Comparison of ENCODE assay signal across 9 cellular contexts in the genomic region with DNA sequence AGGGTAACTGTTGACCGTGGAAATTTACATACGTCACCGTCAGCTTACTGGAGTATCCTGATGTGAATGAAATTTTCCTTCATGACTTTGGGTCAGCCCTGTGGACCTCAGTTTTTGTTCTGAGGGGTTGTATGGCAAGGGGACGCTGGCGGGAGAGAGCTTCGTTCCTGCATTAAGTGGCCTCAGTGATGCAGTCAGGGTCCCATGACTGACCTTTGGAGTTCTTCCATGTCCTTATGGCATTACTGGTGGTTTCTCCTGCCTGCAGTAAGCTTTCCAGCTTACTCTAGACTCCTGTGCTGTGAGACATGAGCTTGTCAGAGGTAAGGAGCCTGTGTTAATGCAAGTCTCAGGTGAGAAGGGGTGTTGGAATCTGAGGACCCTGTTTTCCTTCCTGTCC. TPM values are rescaled to one million over a fixed set of nuclear protein-coding genes. Genes with fewer than 3 reads are reported as not detected.
DNase-seq lines count a peak whose midpoint lies in the region; ATAC-seq and TF ChIP-seq lines count a peak whose summit lies in the region.
"Had no signal": no experiment of that assay in that cellular context is flagged by ENCODE, and none has a peak within 500 bp of the region (broad histone marks: within the 10 kb centered on the region; RNA-seq: fewer than 3 reads in every experiment).

No MANE protein-coding gene starts in this region.

- H2AFZ ChIP-seq in neural cell (ENCODE audit: low read depth, low read length): no peak overlapping the region

- H3K4me1 ChIP-seq in Panc1 (ENCODE audit: control insufficient read depth, insufficient read depth, low read length): peaks cover 19% of the 10 kb centered on the region
- peaks cover 13% of the 10 kb centered on the region for H3K4me1 ChIP-seq in CD4-positive, alpha-beta memory T cell (ENCODE audit: insufficient read depth, low read length)

- peak overlapping the region in 1 of 7 donors; percentile 79 for H3K27ac Mint-ChIP-seq in CD4-positive, alpha-beta memory T cell

- in situ Hi-C loops in Panc1 (cut with HindIII; ENCODE audit: low pct_unique_long_range_greater_than_20kb, low sequenced_read_pairs): no loop called here

- H4K20me1 ChIP-seq in neural cell (ENCODE audit: insufficient read depth): no peaks in the 10 kb centered on the region

- no peaks in the 10 kb centered on the region for H3K9me3 ChIP-seq in Panc1 (ENCODE audit: control insufficient read depth, insufficient read depth, low read depth, low read length)
- H3K9me3 ChIP-seq in neural cell (ENCODE audit: low read length): no peaks in the 10 kb centered on the region
- H3K9me3 ChIP-seq in CD4-positive, alpha-beta memory T cell (ENCODE audit: control insufficient read depth in 1 of 2, low read length in 2 of 2): no peaks in the 10 kb centered on the region

- H3K9ac ChIP-seq in neural cell (ENCODE audit: low read length): peak overlapping the region; percentile 97

- DNase-seq in AG04449 (ENCODE audit: low read depth, low spot score) (no peak), Panc1 (ENCODE audit: low read depth, low spot score) (no peak), epithelial cell of prostate (ENCODE audit: low read depth, low spot score) (no peak), epidermal melanocyte (ENCODE audit: insufficient read length, low spot score) (no peak)
- no peak for DNase-seq in CD4-positive, alpha-beta memory T cell
- DNase-seq: SHP77 had no signal

- H3K27me3 Mint-ChIP-seq in CD4-positive, alpha-beta memory T cell: peaks cover 22 to 51% of the 10 kb centered on the region in 2 donors

- no peak for TF ChIP-seq RAD21 in neural cell (conservative IDR thresholded peaks at IDR 0.05)

- H3K4me3 ChIP-seq in AG04449 (ENCODE audit: low read depth, low read length) (peak overlapping the region; percentile 85), Panc1 (ENCODE audit: low read depth in 2 of 2, low read length in 2 of 2) (peak overlapping the region; percentile 78 to 87; a peak in 3 of 4 replicates), neural cell (ENCODE audit: low read length) (peak overlapping the region; percentile 82)
- no peak overlapping the region for H3K4me3 ChIP-seq in CD4-positive, alpha-beta memory T cell (ENCODE audit: low read length in 2 of 2)

- H3K4me3 Mint-ChIP-seq in CD4-positive, alpha-beta memory T cell: peak overlapping the region in 2 of 8 donors; percentile 36 to 50

- H3K79me2 ChIP-seq in neural cell (replicated peaks; ENCODE audit: insufficient read depth, low read length): peaks cover 64% of the 10 kb centered on the region

- H3K36me3 Mint-ChIP-seq in CD4-positive, alpha-beta memory T cell: no peaks in the 10 kb centered on the region

- no peaks in the 10 kb centered on the region for H3K9me2 ChIP-seq in neural cell (ENCODE audit: insufficient read depth, low read length)

- BruUV-seq in Panc1 (replicated peaks; lab: Mats Ljungman, UMichigan): no TSS peak

- ATAC-seq in Panc1 (no peak), GM18517 (IDR thresholded peaks at IDR 0.05; ENCODE audit: unreplicated experiment) (no peak), GM19452 (IDR thresholded peaks at IDR 0.05; ENCODE audit: unreplicated experiment) (no peak)

- intact Hi-C loops in Panc1 (cut with micrococcal nuclease; ENCODE audit: unreplicated experiment): no loop called here
- intact Hi-C loops in CD4-positive, alpha-beta memory T cell (cut with micrococcal nuclease): no loop called here

- CTCF ChIA-PET in AG04449 (lab: Yijun Ruan, JAX) (interaction anchor here (0.6 to 15.1 kb wide), 12 partner anchors 9 to 221 kb away, joined by 3 to 378 read pairs (median 4); a partner anchor contains a TSS), Panc1 (lab: Charles Lee) (interaction anchor here (0.9 to 1.6 kb wide), 3 partner anchors 12 to 50 kb away, joined by 3 to 6 read pairs (median 3); no protein-coding TSS in a partner anchor)
- CTCF ChIA-PET in CD4-positive, alpha-beta memory T cell (lab: Charles Lee; ENCODE audit: partially characterized antibody): interaction anchor here (1.8 to 14.6 kb wide), 2 partner anchors 8 to 14 kb away, joined by 19 to 367 read pairs; no protein-coding TSS in a partner anchor

- H3K9me3 Mint-ChIP-seq in CD4-positive, alpha-beta memory T cell: no peaks in the 10 kb centered on the region

- H3K4me2 ChIP-seq in neural cell (ENCODE audit: low read length): peak overlapping the region; percentile 86

- H3K4me1 Mint-ChIP-seq in CD4-positive, alpha-beta memory T cell: peaks cover 2 to 27% (median 11%) of the 10 kb centered on the region in 4 donors

- H3K36me3 ChIP-seq in Panc1 (ENCODE audit: control insufficient read depth, insufficient read depth, low read length) (no peaks in the 10 kb centered on the region), neural cell (ENCODE audit: insufficient read depth, low read length) (no peaks in the 10 kb centered on the region)
- no peaks in the 10 kb centered on the region for H3K36me3 ChIP-seq in CD4-positive, alpha-beta memory T cell (ENCODE audit: insufficient read depth, low read length)

- H3K27me3 ChIP-seq in Panc1 (ENCODE audit: control insufficient read depth, insufficient read depth, low read length) (no peaks in the 10 kb centered on the region), neural cell (ENCODE audit: insufficient read depth, low read depth, low read length) (no peaks in the 10 kb centered on the region)
- H3K27me3 ChIP-seq in CD4-positive, alpha-beta memory T cell (ENCODE audit: insufficient read depth, low read length): peaks cover 31% of the 10 kb centered on the region

- TF ChIP-seq CTCF in AG04449 (IDR thresholded peaks at IDR 0.05; ENCODE audit: insufficient read depth, low read length, missing control alignments): no peak
- no peak for TF ChIP-seq CTCF in Panc1 (IDR thresholded peaks at IDR 0.05)
- TF ChIP-seq CTCF in neural cell (IDR thresholded peaks at IDR 0.05; ENCODE audit: poor library complexity, severe bottlenecking): no peak

- H3K27ac ChIP-seq in Panc1 (ENCODE audit: low read length) (no peak overlapping the region), epithelial cell of prostate (peak overlapping the region; percentile 66), neural cell (ENCODE audit: low read length) (peak overlapping the region; percentile 92)
- no peak overlapping the region for H3K27ac ChIP-seq in CD4-positive, alpha-beta memory T cell (ENCODE audit: low read depth, low read length)

- POLR2A ChIA-PET in AG04449 (lab: Yijun Ruan, JAX) (interaction anchor here (1.1 to 2.4 kb wide), 3 partner anchors 11 to 54 kb away, joined by 6 to 11 read pairs (median 7); a partner anchor contains a TSS), Panc1 (lab: Charles Lee) (interaction anchor here (0.6 kb wide), 1 partner anchor 20 kb away, joined by 17 read pairs; no protein-coding TSS in a partner anchor)
- POLR2A ChIA-PET in CD4-positive, alpha-beta memory T cell (lab: Charles Lee; ENCODE audit: partially characterized antibody): no interaction called here

- TF ChIP-seq EP300 in neural cell (conservative IDR thresholded peaks at IDR 0.05; ENCODE audit: poor library complexity, severe bottlenecking): no peak

- H3F3A ChIP-seq in neural cell (ENCODE audit: insufficient read depth, low read length, poor library complexity, severe bottlenecking): no peaks in the 10 kb centered on the region

TF ChIP-seq in neural cell, 6 proteins besides CTCF, POLR2A, EP300 and RAD21:
- TF ChIP-seq, protein P1, sequence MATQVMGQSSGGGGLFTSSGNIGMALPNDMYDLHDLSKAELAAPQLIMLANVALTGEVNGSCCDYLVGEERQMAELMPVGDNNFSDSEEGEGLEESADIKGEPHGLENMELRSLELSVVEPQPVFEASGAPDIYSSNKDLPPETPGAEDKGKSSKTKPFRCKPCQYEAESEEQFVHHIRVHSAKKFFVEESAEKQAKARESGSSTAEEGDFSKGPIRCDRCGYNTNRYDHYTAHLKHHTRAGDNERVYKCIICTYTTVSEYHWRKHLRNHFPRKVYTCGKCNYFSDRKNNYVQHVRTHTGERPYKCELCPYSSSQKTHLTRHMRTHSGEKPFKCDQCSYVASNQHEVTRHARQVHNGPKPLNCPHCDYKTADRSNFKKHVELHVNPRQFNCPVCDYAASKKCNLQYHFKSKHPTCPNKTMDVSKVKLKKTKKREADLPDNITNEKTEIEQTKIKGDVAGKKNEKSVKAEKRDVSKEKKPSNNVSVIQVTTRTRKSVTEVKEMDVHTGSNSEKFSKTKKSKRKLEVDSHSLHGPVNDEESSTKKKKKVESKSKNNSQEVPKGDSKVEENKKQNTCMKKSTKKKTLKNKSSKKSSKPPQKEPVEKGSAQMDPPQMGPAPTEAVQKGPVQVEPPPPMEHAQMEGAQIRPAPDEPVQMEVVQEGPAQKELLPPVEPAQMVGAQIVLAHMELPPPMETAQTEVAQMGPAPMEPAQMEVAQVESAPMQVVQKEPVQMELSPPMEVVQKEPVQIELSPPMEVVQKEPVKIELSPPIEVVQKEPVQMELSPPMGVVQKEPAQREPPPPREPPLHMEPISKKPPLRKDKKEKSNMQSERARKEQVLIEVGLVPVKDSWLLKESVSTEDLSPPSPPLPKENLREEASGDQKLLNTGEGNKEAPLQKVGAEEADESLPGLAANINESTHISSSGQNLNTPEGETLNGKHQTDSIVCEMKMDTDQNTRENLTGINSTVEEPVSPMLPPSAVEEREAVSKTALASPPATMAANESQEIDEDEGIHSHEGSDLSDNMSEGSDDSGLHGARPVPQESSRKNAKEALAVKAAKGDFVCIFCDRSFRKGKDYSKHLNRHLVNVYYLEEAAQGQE (IDR thresholded peaks at IDR 0.05; ENCODE audit: borderline replicate concordance): no peak
- TF ChIP-seq POLR2AphosphoS5 (IDR thresholded peaks at IDR 0.05) (no peak), SMC3 (conservative IDR thresholded peaks at IDR 0.05; ENCODE audit: poor library complexity) (no peak), EZH2 (IDR thresholded peaks at IDR 0.05; ENCODE audit: borderline replicate concordance, insufficient read depth, low read length, poor library complexity, severe bottlenecking) (no peak), MXI1 (conservative IDR thresholded peaks at IDR 0.05; ENCODE audit: poor library complexity, severe bottlenecking) (no peak), TAF1 (IDR thresholded peaks at IDR 0.05; ENCODE audit: low read depth) (no peak)

RNA-seq across cellular contexts. Expression of a gene that starts 1.8 kb away (rescaled TPM):
- 99.1 TPM for total RNA-seq in Panc1 (2021; ENCODE audit: unreplicated experiment)
- 156 TPM for polyA plus RNA-seq in Panc1 (2012; ENCODE audit: insufficient read length)
- 70.4 and 99.1 TPM in 2 replicates for polyA plus RNA-seq in neural cell
- polyA minus RNA-seq in neural cell: 73.6 and 98.8 TPM in 2 replicates
- total RNA-seq in CD4-positive, alpha-beta memory T cell: 1 to 10 TPM; 2.6 to 2.9 TPM
- not detected for polyA plus RNA-seq in CD4-positive, alpha-beta memory T cell

RNA-seq across cellular contexts. Expression of a gene that starts 52.8 kb away (rescaled TPM):
- 151 TPM for total RNA-seq in Panc1 (2021; ENCODE audit: unreplicated experiment)
- 150 TPM for polyA plus RNA-seq in Panc1 (2012; ENCODE audit: insufficient read length)
- 237 and 284 TPM in 2 replicates for polyA plus RNA-seq in neural cell
- 122 and 147 TPM in 2 replicates for polyA minus RNA-seq in neural cell
- total RNA-seq in CD4-positive, alpha-beta memory T cell: 10 to 100 TPM; 36.5 to 36.6 TPM
- 10 to 100 TPM; 33.5 to 39.8 TPM for polyA plus RNA-seq in CD4-positive, alpha-beta memory T cell

Comparison
In these comparisons a context has a peak if more than half of its experiments do, and no peak if none do; other contexts are left out.
1. H3K4me3 ChIP-seq: peak in AG04449 (single experiment), Panc1 (2 of 2) and neural cell (single experiment); none in CD4-positive, alpha-beta memory T cell (0 of 2).
2. H3K27ac ChIP-seq: peak in epithelial cell of prostate (single experiment) and neural cell (single experiment); none in Panc1 (single experiment) and CD4-positive, alpha-beta memory T cell (single experiment).
3. RNA of a gene that starts 1.8 kb away (total RNA-seq): 99.1 TPM in Panc1 (single experiment); 2.6 to 2.9 TPM in CD4-positive, alpha-beta memory T cell; every median in the first group is over 10 times any median in the second.